ENCODE assay signal across 8 cellular contexts in genomic region chr10:122142652-122143237, GRCh38.
DNase-seq lines count a peak whose midpoint lies in the region; ATAC-seq and TF ChIP-seq lines count a peak whose summit lies in the region.

No MANE protein-coding gene starts in this region.

- peaks cover 9% of the 10 kb centered on the region for H3K9me3 Mint-ChIP-seq in CD4-positive, alpha-beta T cell
- peaks cover 2% of the 10 kb centered on the region in 2 donors for H3K9me3 Mint-ChIP-seq in activated T-cell treated with anti-CD3 and anti-CD28 coated beads, Interleukin-2, amount 50 U/mL, for 72 hours

- peaks cover 8% of the 10 kb centered on the region for H3K27me3 Mint-ChIP-seq in CD4-positive, alpha-beta T cell
- peaks cover 13% of the 10 kb centered on the region for H3K27me3 Mint-ChIP-seq in activated T-cell treated with anti-CD3 and anti-CD28 coated beads, Interleukin-2, amount 50 U/mL, for 72 hours (ENCODE audit: low read depth)

- intact Hi-C loops in CD4-positive, alpha-beta T cell (cut with DNase I, micrococcal nuclease): loop anchor here in 1 of 2 experiments (10.0 kb wide), 1 partner anchor 562 kb away; no protein-coding TSS in a partner anchor

- no peaks in the 10 kb centered on the region for H3K9me3 ChIP-seq in CD4-positive, alpha-beta T cell (ENCODE audit: control insufficient read depth, low read length)

- H3K27me3 ChIP-seq in CD4-positive, alpha-beta T cell (ENCODE audit: control insufficient read depth, insufficient read depth, low read length): no peaks in the 10 kb centered on the region

- POLR2A ChIA-PET in CD4-positive, alpha-beta T cell (lab: Charles Lee): no interaction called here

- peak; percentile 73 for TF ChIP-seq CTCF in CD4-positive, alpha-beta T cell (IDR thresholded peaks at IDR 0.05)

- CTCF ChIA-PET in CD4-positive, alpha-beta T cell (lab: Charles Lee): no interaction called here

- H3K27ac Mint-ChIP-seq in CD4-positive, alpha-beta T cell: no peak overlapping the region
- H3K27ac Mint-ChIP-seq in activated T-cell treated with anti-CD3 and anti-CD28 coated beads, Interleukin-2, amount 50 U/mL, for 72 hours: no peak overlapping the region

- no peaks in the 10 kb centered on the region for H3K4me1 Mint-ChIP-seq in CD4-positive, alpha-beta T cell (ENCODE audit: low read depth)
- no peaks in the 10 kb centered on the region for H3K4me1 Mint-ChIP-seq in activated T-cell treated with anti-CD3 and anti-CD28 coated beads, Interleukin-2, amount 50 U/mL, for 72 hours (ENCODE audit: low read depth)

- H3K27ac ChIP-seq in CD4-positive, alpha-beta T cell (ENCODE audit: low read depth, low read length): no peak overlapping the region

- peak in 6 of 10 experiments; percentile 2 to 44 (median 8) for DNase-seq in CD4-positive, alpha-beta T cell
- DNase-seq in HuH-7.5 (ENCODE audit: low spot score) (peak; percentile 68), hepatic stellate cell (ENCODE audit: low spot score) (peak; percentile 47), SIG-M5 treated with dmso at 0.1 percent for 504 hours (lab: John Stamatoyannopoulos, UW; ENCODE audit: unreplicated experiment) (no peak), NOMO-1 treated with dmso at 0.1 percent for 144 hours (lab: John Stamatoyannopoulos, UW; ENCODE audit: unreplicated experiment) (no peak)
- DNase-seq in activated T-cell treated with anti-CD3 and anti-CD28 coated beads, Interleukin-2, amount 50 U/mL, for 72 hours: peak; percentile 21 to 44
- DNase-seq in stimulated activated CD4-positive, alpha-beta T cell treated with anti-CD3 and anti-CD28 coated beads, Interleukin-2, amount 100 ng/mL, for 4 hours (ENCODE audit: low read depth): peak; percentile 8

- no peaks in the 10 kb centered on the region for H3K36me3 Mint-ChIP-seq in CD4-positive, alpha-beta T cell (ENCODE audit: low read depth)
- no peaks in the 10 kb centered on the region for H3K36me3 Mint-ChIP-seq in activated T-cell treated with anti-CD3 and anti-CD28 coated beads, Interleukin-2, amount 50 U/mL, for 72 hours (ENCODE audit: insufficient read depth in 2 of 2)

- H3K4me3 Mint-ChIP-seq in CD4-positive, alpha-beta T cell: no peak overlapping the region
- H3K4me3 Mint-ChIP-seq in activated T-cell treated with anti-CD3 and anti-CD28 coated beads, Interleukin-2, amount 50 U/mL, for 72 hours: no peak overlapping the region

- ATAC-seq in CD4-positive, alpha-beta T cell (ENCODE audit: poor library complexity): no peak
- ATAC-seq in activated T-cell treated with anti-CD3 and anti-CD28 coated beads, Interleukin-2, amount 50 U/mL, for 72 hours (replicated peaks in 1 of 2): no peak
- no peak for ATAC-seq in GM18517 (IDR thresholded peaks at IDR 0.05; ENCODE audit: unreplicated experiment)

Comparison
In these comparisons a context has a peak if more than half of its experiments do, and no peak if none do; other contexts are left out.
1. DNase-seq: peak in CD4-positive, alpha-beta T cell (6 of 10), HuH-7.5 (single experiment), activated T-cell treated with anti-CD3 and anti-CD28 coated beads, Interleukin-2, amount 50 U/mL, for 72 hours (2 of 2), hepatic stellate cell (single experiment) and stimulated activated CD4-positive, alpha-beta T cell treated with anti-CD3 and anti-CD28 coated beads, Interleukin-2, amount 100 ng/mL, for 4 hours (single experiment); none in SIG-M5 treated with dmso at 0.1 percent for 504 hours (single experiment) and NOMO-1 treated with dmso at 0.1 percent for 144 hours (single experiment).